Comparison of ENCODE assay signal across 17 cellular contexts in genomic region chr13:65892859-65893258, GRCh38.
DNase-seq lines count a peak whose midpoint lies in the region; ATAC-seq and TF ChIP-seq lines count a peak whose summit lies in the region.
"Had no signal": no experiment of that assay in that cellular context is flagged by ENCODE, and none has a peak within 500 bp of the region (broad histone marks: within the 10 kb centered on the region; RNA-seq: fewer than 3 reads in every experiment).

No MANE protein-coding gene starts in this region.

- H3K27ac ChIP-seq in SU-DHL-6 (ENCODE audit: low read depth, low read length) (no peak overlapping the region), fibroblast of lung (ENCODE audit: insufficient read depth, low read length) (no peak overlapping the region)

- H3K27me3 ChIP-seq in SU-DHL-6 (ENCODE audit: low read length) (no peaks in the 10 kb centered on the region), fibroblast of lung (ENCODE audit: control insufficient read depth, insufficient read depth, low read length) (no peaks in the 10 kb centered on the region)

- H3K9me2 ChIP-seq in SU-DHL-6 (replicated peaks; ENCODE audit: insufficient read depth, low read length), result no peaks in the 10 kb centered on the region

- H3K4me1 ChIP-seq in fibroblast of lung (ENCODE audit: control insufficient read depth, extremely low read depth, insufficient read depth, low read length), result no peaks in the 10 kb centered on the region

- H3K79me2 ChIP-seq in SU-DHL-6 (ENCODE audit: insufficient read depth, low read length) (no peaks in the 10 kb centered on the region), fibroblast of lung (ENCODE audit: control insufficient read depth, insufficient read depth, low read length) (no peaks in the 10 kb centered on the region)

- H3K36me3 ChIP-seq in SU-DHL-6 (ENCODE audit: low read length), result no peaks in the 10 kb centered on the region
- H3K36me3 ChIP-seq in fibroblast of lung (ENCODE audit: control insufficient read depth, insufficient read depth, low read length), result no peaks in the 10 kb centered on the region

- DNase-seq in HCEC 1CT, result peak; percentile 22
- DNase-seq in fibroblast of lung (ENCODE audit: low read depth in 2 of 2), result no peak
- peak; percentile 62 for DNase-seq in pulmonary artery endothelial cell (ENCODE audit: low read depth, low spot score)
- no peak for DNase-seq in NCI-H2171 (lab: John Stamatoyannopoulos, UW)
- DNase-seq in cerebellar nuclear complex (lab: John Stamatoyannopoulos, UW), result no peak
- no peak for DNase-seq in medulla oblongata (ENCODE audit: extremely low spot score)
- DNase-seq: CD4-positive, CD25-positive, alpha-beta regulatory T cell; DND-41; GF-D8; NCI-H1105 treated with DMSO at 0.1 percent for 48 hours; NCI-H187; NCI-H2171 treated with DMSO at 0.1 percent for 48 hours; NCI-H510A; SIG-M5 had no signal

- H3K4me3 ChIP-seq in SU-DHL-6 (ENCODE audit: insufficient read depth, low read length, poor library complexity, severe bottlenecking) (no peak overlapping the region), fibroblast of lung (replicated peaks in 1 of 4; ENCODE audit: control extremely low read depth in 1 of 4, insufficient read depth in 1 of 4, low read depth in 3 of 4, low read length in 4 of 4) (no peak overlapping the region)
- H3K4me3 ChIP-seq: GM23338 had no signal

- no peak overlapping the region for H3K9ac ChIP-seq in SU-DHL-6 (ENCODE audit: low read length)
- H3K9ac ChIP-seq in fibroblast of lung (ENCODE audit: insufficient read depth, low read length), result no peak overlapping the region

- H3K4me2 ChIP-seq in SU-DHL-6 (ENCODE audit: low read depth, low read length, poor library complexity, severe bottlenecking) (no peak overlapping the region), fibroblast of lung (ENCODE audit: extremely low read depth, insufficient read depth, low read length) (no peak overlapping the region)
- H3K4me2 ChIP-seq: GM23338 had no signal

- no peak for ATAC-seq in GM21576 (IDR thresholded peaks at IDR 0.05; ENCODE audit: unreplicated experiment)
- ATAC-seq: GM23338 had no signal

- TF ChIP-seq CTCF in SU-DHL-6 (IDR thresholded peaks at IDR 0.05; ENCODE audit: insufficient read depth, low read length, poor library complexity, severe bottlenecking), result no peak
- TF ChIP-seq CTCF in fibroblast of lung (conservative IDR thresholded peaks at IDR 0.05 in 1 of 2, IDR thresholded peaks at IDR 0.05 in 1 of 2; ENCODE audit: low read depth in 1 of 2, low read length in 2 of 2), result no peak

- H2AFZ ChIP-seq in SU-DHL-6 (ENCODE audit: low read depth, low read length, severe bottlenecking) (peak overlapping the region; percentile 42), fibroblast of lung (ENCODE audit: low read length) (peak overlapping the region; percentile 63)
- H2AFZ ChIP-seq: GM23338 had no signal

- H4K20me1 ChIP-seq in SU-DHL-6 (ENCODE audit: low read depth, low read length) (no peaks in the 10 kb centered on the region), fibroblast of lung (ENCODE audit: control insufficient read depth, extremely low read depth, insufficient read depth, low read length) (no peaks in the 10 kb centered on the region)

- no peaks in the 10 kb centered on the region for H3F3A ChIP-seq in SU-DHL-6 (ENCODE audit: insufficient read depth)

- no peaks in the 10 kb centered on the region for H3K9me3 ChIP-seq in SU-DHL-6 (ENCODE audit: insufficient read depth, low read length)
- H3K9me3 ChIP-seq in fibroblast of lung (ENCODE audit: control insufficient read depth, insufficient read depth, low read depth, low read length), result no peaks in the 10 kb centered on the region

Comparison
In these comparisons a context has a peak if more than half of its experiments do, and no peak if none do; other contexts are left out.
1. DNase-seq: peak in HCEC 1CT (single experiment) and pulmonary artery endothelial cell (single experiment); none in fibroblast of lung (0 of 2), NCI-H2171 (single experiment), cerebellar nuclear complex (0 of 2) and medulla oblongata (single experiment).